Comparison of ENCODE assay signal across 4 cellular contexts in genomic region chr15:78865585-78865984, GRCh38.
A peak's percentile ranks its signal among the peaks of the same experiment; 100 is the strongest.
TF ChIP-seq lines count a peak whose summit lies in the region.

No MANE protein-coding gene starts in this region.

TF ChIP-seq in HEK293, 187 proteins besides CTCF, POLR2A, EP300 and RAD21:
- peak; percentile 37; the same call in 1 of the 2 replicates for TF ChIP-seq ZNF121 (tag by site-specific recombination; IDR thresholded peaks at IDR 0.05)

TF ChIP-seq in WTC11, 78 proteins besides CTCF, POLR2A, EP300 and RAD21:
- TF ChIP-seq ZNF121 (CRISPR knock-in tag; IDR thresholded peaks at IDR 0.05), result peak; percentile 30; the same call in 1 of the 2 replicates
TF ChIP-seq in WTC11: peak in this region for 1; not testable (repeated sequence) for 77.

TF ChIP-seq in K562, 482 proteins besides CTCF, POLR2A, EP300 and RAD21:
- TF ChIP-seq ZNF121 (CRISPR knock-in tag; conservative IDR thresholded peaks at IDR 0.05), result peak; percentile 41; the same call in 1 of the 2 replicates

TF ChIP-seq in HepG2, 621 proteins besides CTCF, POLR2A, EP300 and RAD21:
- TF ChIP-seq ZNF121 (CRISPR knock-in tag; IDR thresholded peaks at IDR 0.05), result peak; percentile 63; the same call in 1 of the 2 replicates
